1 cellular context compared by ENCODE assay signal in the genomic region with DNA sequence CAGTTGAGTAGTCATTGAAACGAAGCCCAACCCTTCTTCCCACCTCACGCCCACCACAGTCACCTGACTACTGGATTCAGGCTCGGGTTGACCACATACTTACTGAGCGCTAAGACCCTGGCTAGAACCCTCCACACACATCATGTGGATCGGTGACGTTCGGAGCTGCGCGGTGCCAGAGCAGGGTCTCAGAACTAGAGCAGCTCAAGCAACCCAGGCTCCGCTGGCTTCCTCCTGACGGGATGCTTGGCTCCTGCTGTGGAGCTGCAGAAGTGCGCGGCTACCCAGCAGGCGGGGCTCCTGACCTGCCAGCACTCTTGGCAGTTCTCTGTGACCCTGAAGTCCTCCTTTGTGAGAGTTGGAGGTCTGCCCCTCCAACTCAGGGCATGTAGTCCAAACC.
TF ChIP-seq lines count a peak whose summit lies in the region.

No MANE protein-coding gene starts in this region.

TF ChIP-seq in H1, 55 proteins besides CTCF, POLR2A, EP300 and RAD21 (continued from another document):
- TF ChIP-seq, protein P1, sequence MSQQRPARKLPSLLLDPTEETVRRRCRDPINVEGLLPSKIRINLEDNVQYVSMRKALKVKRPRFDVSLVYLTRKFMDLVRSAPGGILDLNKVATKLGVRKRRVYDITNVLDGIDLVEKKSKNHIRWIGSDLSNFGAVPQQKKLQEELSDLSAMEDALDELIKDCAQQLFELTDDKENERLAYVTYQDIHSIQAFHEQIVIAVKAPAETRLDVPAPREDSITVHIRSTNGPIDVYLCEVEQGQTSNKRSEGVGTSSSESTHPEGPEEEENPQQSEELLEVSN (IDR thresholded peaks at IDR 0.05) = peak; percentile 21; the same call in 1 of the 2 replicates
TF ChIP-seq in H1: peak in this region for 1.
